In genomic region chr12:1297206-1297605, GRCh38 we compare ENCODE assay signal across 28 cellular contexts.
DNase-seq lines count a peak whose midpoint lies in the region; TF ChIP-seq lines count a peak whose summit lies in the region.
"Had no signal": no experiment of that assay in that cellular context is flagged by ENCODE, and none has a peak within 500 bp of the region (broad histone marks: within the 10 kb centered on the region; RNA-seq: fewer than 3 reads in every experiment).

No MANE protein-coding gene starts in this region.

- H4K91ac ChIP-seq in trophoblast cell (ENCODE audit: low read depth, low read length): no peak overlapping the region

- H2AFZ ChIP-seq in trophoblast cell (ENCODE audit: insufficient read depth, low read length, poor library complexity): no peak overlapping the region

- no peak overlapping the region for H4K8ac ChIP-seq in trophoblast cell (ENCODE audit: low read depth, low read length)

- H2BK12ac ChIP-seq in trophoblast cell (ENCODE audit: low read length): no peak overlapping the region

- no peak overlapping the region for H3K14ac ChIP-seq in trophoblast cell (ENCODE audit: low read length)

- WGBS in trophoblast cell (ENCODE audit: extremely low coverage, insufficient coverage, insufficient read length): no CpG with 5 or more reads among the region's 3 CpGs

- TF ChIP-seq CTCF in fibroblast of pulmonary artery (IDR thresholded peaks at IDR 0.05; ENCODE audit: low read length, missing control alignments) (no peak), RWPE1 (conservative IDR thresholded peaks at IDR 0.05; ENCODE audit: low read depth) (no peak)

- H3K27me3 ChIP-seq in trophoblast cell (ENCODE audit: insufficient read depth, low read length): no peaks in the 10 kb centered on the region
- H3K27me3 ChIP-seq: adrenal gland, esophagus squamous epithelium had no signal

- H3K18ac ChIP-seq in trophoblast cell (ENCODE audit: low read length): no peak overlapping the region

- H3K36me3 ChIP-seq in trophoblast cell (ENCODE audit: control insufficient read depth in 1 of 2, insufficient read depth in 2 of 2, low read length in 2 of 2): no peaks in the 10 kb centered on the region
- H3K36me3 ChIP-seq: adrenal gland had no signal

- H3K4me3 ChIP-seq in fibroblast of pulmonary artery (replicated peaks; ENCODE audit: low read depth, low read length) (no peak overlapping the region), trophoblast cell (ENCODE audit: low read depth, low read length) (no peak overlapping the region)
- H3K4me3 ChIP-seq: adrenal gland, esophagus squamous epithelium had no signal

- no peak overlapping the region for H2BK120ac ChIP-seq in trophoblast cell (ENCODE audit: insufficient read depth, low read length, poor library complexity)

- no peaks in the 10 kb centered on the region for H3K4me1 ChIP-seq in trophoblast cell (ENCODE audit: control insufficient read depth in 1 of 2, insufficient read depth in 2 of 2, low read length in 2 of 2)
- H3K4me1 ChIP-seq: adrenal gland, esophagus squamous epithelium had no signal

- no peak overlapping the region for H3K4ac ChIP-seq in trophoblast cell (ENCODE audit: low read depth, low read length)

- H3K23ac ChIP-seq in trophoblast cell (ENCODE audit: low read length): no peak overlapping the region

- no peak overlapping the region for H2BK5ac ChIP-seq in trophoblast cell (ENCODE audit: low read depth, low read length, poor library complexity)

- H3K9me3 ChIP-seq in trophoblast cell (ENCODE audit: insufficient read depth, low read depth, low read length): no peaks in the 10 kb centered on the region
- H3K9me3 ChIP-seq: adrenal gland, esophagus squamous epithelium had no signal

- H2AK5ac ChIP-seq in trophoblast cell (ENCODE audit: low read length): no peak overlapping the region

- CTCF ChIA-PET in RWPE1 (lab: Yijun Ruan, JAX): interaction anchor here (0.6 to 0.7 kb wide), 2 partner anchors 728 to 1759 kb away, joined by 3 to 4 read pairs; no protein-coding TSS in a partner anchor

- no peak overlapping the region for H3K4me2 ChIP-seq in trophoblast cell (ENCODE audit: low read length)

- H3K27ac ChIP-seq in trophoblast cell (ENCODE audit: low read depth, low read length) (no peak overlapping the region), RWPE1 (no peak overlapping the region)
- H3K27ac ChIP-seq: adrenal gland, esophagus squamous epithelium had no signal

- no peaks in the 10 kb centered on the region for H3K79me2 ChIP-seq in trophoblast cell (ENCODE audit: control insufficient read depth, insufficient read depth, low read length, poor library complexity)

- no peak overlapping the region for H4K12ac ChIP-seq in trophoblast cell (ENCODE audit: low read depth, low read length)

- POLR2A ChIA-PET in RWPE1 (lab: Yijun Ruan, JAX; ENCODE audit: low non-redundant PET): no interaction called here

- DNase-seq in EL (peak; percentile 65), RPMI7951 (ENCODE audit: low read depth) (peak; percentile 27), fibroblast of pulmonary artery (ENCODE audit: low read depth) (peak; percentile 32), trophoblast cell (peak; percentile 27 to 32), midbrain (lab: John Stamatoyannopoulos, UW) (no peak), RWPE1 (ENCODE audit: low spot score) (no peak)
- DNase-seq in stimulated activated CD8-positive, alpha-beta memory T cell treated with anti-CD3 and anti-CD28 coated beads, Interleukin-4, amount 100 ng/mL, for 48 hours: no peak
- no peak for DNase-seq in activated CD8-positive, alpha-beta memory T cell treated with anti-CD3 and anti-CD28 coated beads for 24 hours
- DNase-seq: activated CD4-positive, alpha-beta memory T cell treated with anti-CD3 and anti-CD28 coated beads for 36 hours; activated CD4-positive, alpha-beta T cell treated with anti-CD3 and anti-CD28 coated beads for 1 hour; activated CD8-positive, alpha-beta memory T cell treated with anti-CD3 and anti-CD28 coated beads, Interleukin-2, amount 50 U/mL, for 4 hours; activated naive CD4-positive, alpha-beta T cell treated with anti-CD3 and anti-CD28 coated beads for 36 hours; adrenal gland; AML-193; CD4-positive, alpha-beta T cell; esophagus squamous epithelium; glutamatergic neuron; H9; MV-4-11; natural killer cell; NCI-H1436 treated with DMSO at 0.1 percent for 48 hours; NCI-H2081 treated with DMSO at 0.1 percent for 48 hours; NCI-H446; NCI-H748 treated with DMSO at 0.1 percent for 48 hours; occipital lobe; SHP77; stimulated activated naive B cell treated with anti-CD40 and anti-IgM and Interleukin-4, amounts not matched to agents 10 μg/mL and 1 μg/mL and 100 μg/mL, for 72 hours; substantia nigra had no signal

- no peak overlapping the region for H3K9ac ChIP-seq in trophoblast cell (ENCODE audit: low read length)

- no peaks in the 10 kb centered on the region for H3K79me1 ChIP-seq in trophoblast cell (ENCODE audit: low read length)

Comparison
In these comparisons a context has a peak if more than half of its experiments do, and no peak if none do; other contexts are left out.
1. DNase-seq: peak in EL (single experiment), RPMI7951 (single experiment), fibroblast of pulmonary artery (single experiment) and trophoblast cell (2 of 2); none in stimulated activated CD8-positive, alpha-beta memory T cell treated with anti-CD3 and anti-CD28 coated beads, Interleukin-4, amount 100 ng/mL, for 48 hours (single experiment), midbrain (single experiment), RWPE1 (single experiment) and activated CD8-positive, alpha-beta memory T cell treated with anti-CD3 and anti-CD28 coated beads for 24 hours (single experiment).